Comparison of ENCODE assay signal across 8 cellular contexts in the genomic region with DNA sequence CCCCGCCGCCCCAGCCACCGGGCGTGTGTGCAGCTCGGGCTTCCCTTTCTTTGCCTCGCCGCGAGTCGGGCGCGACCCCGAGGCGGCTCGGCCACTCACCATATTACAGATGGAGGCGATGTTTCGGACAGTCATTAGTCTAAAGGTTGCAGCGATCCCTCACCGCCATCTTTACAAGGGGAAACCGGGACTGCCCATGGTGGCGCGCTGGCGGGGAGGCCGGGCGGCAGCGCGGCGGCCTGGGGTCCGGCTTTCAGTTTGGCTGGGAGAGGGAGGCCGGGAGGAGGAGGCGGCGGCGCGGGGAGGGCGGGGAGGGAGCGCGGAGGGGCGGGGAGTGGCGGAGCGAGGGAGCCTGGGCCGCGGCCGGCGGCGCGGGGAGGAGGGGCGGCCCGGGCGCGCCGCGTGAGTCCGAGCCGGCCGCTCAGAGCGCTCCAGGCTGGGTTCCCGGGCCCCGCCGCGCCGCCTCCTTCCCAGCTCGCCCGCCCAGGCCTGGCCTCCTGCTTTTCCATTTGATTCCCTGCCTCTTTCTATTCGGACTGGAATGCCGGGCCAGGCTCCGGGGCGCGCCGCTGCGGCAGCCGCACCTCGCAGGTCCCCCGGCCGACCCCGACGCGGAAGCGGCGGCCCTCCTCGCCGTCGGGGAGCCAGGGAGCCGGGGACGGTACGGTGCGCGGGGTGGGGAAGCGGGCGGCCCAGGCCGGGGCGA. TPM values are rescaled to one million over a fixed set of nuclear protein-coding genes. Genes with fewer than 3 reads are reported as not detected.
DNase-seq lines count a peak whose midpoint lies in the region; ATAC-seq, FAIRE-seq and TF ChIP-seq lines count a peak whose summit lies in the region.

A gene with protein sequence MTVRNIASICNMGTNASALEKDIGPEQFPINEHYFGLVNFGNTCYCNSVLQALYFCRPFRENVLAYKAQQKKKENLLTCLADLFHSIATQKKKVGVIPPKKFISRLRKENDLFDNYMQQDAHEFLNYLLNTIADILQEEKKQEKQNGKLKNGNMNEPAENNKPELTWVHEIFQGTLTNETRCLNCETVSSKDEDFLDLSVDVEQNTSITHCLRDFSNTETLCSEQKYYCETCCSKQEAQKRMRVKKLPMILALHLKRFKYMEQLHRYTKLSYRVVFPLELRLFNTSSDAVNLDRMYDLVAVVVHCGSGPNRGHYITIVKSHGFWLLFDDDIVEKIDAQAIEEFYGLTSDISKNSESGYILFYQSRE (minus strand): TSS at position 286 of the 706 bp plus-strand sequence. CDS start 151 bp downstream, at position 135.

- H3K27me3 Mint-ChIP-seq in activated CD4-positive, alpha-beta T cell treated with anti-CD3 and anti-CD28 coated beads, Interleukin-2, amount 10 ng/mL, durations not matched to agents 24 days and 14 days: peaks cover 15% of the 10 kb centered on the region

- TF ChIP-seq CTCF in HepG2 (CRISPR knock-in tag; IDR thresholded peaks at IDR 0.05): 0 out of 2 replicates have a peak, but pooled peaks have one; percentile 9

- H3K9me3 ChIP-seq in HepG2 (ENCODE audit: low read length): peaks cover 8% of the 10 kb centered on the region

- H3K4me1 ChIP-seq in HepG2 (ENCODE audit: insufficient read depth, low read length): peaks cover 43% of the 10 kb centered on the region

- H3K27ac Mint-ChIP-seq in activated CD4-positive, alpha-beta T cell treated with anti-CD3 and anti-CD28 coated beads, Interleukin-2, amount 10 ng/mL, durations not matched to agents 24 days and 14 days: peak within 1 kb of the TSS; percentile 80

- intact Hi-C loops in activated CD4-positive, alpha-beta T cell treated with anti-CD3 and anti-CD28 coated beads, Interleukin-2, amount 10 ng/mL, durations not matched to agents 24 days and 14 days (cut with micrococcal nuclease): loop anchor here (1.0 to 5.0 kb wide), 3 partner anchors 53 to 817 kb away; a partner anchor contains a TSS
- intact Hi-C loops in HepG2 (cut with micrococcal nuclease; ENCODE audit: unreplicated experiment): loop anchor here (2.0 kb wide), 2 partner anchors 54 to 290 kb away; no protein-coding TSS in a partner anchor

- ATAC-seq in GM18511 (IDR thresholded peaks at IDR 0.05; ENCODE audit: unreplicated experiment) (peak; percentile 87), HG02970 (IDR thresholded peaks at IDR 0.05; ENCODE audit: low FRiP score, unreplicated experiment) (peak; percentile 75), HepG2 (peak; percentile 92)

- H3K79me2 ChIP-seq in HepG2 (ENCODE audit: insufficient read depth, low read length): peaks cover 15% of the 10 kb centered on the region

- H3K4me3 Mint-ChIP-seq in activated CD4-positive, alpha-beta T cell treated with anti-CD3 and anti-CD28 coated beads, Interleukin-2, amount 10 ng/mL, durations not matched to agents 24 days and 14 days: peak within 1 kb of the TSS; percentile 86

- FAIRE-seq in HepG2 (lab: Jason Lieb, UNC): no peak

- peaks cover 12% of the 10 kb centered on the region for H3K36me3 Mint-ChIP-seq in activated CD4-positive, alpha-beta T cell treated with anti-CD3 and anti-CD28 coated beads, Interleukin-2, amount 10 ng/mL, durations not matched to agents 24 days and 14 days (ENCODE audit: low read depth)

- in situ Hi-C loops in HepG2 (cut with HindIII; ENCODE audit: extremely low pct_ligation_motif_present, low pct_unique_long_range_greater_than_20kb): no loop called here

- peaks cover 19% of the 10 kb centered on the region for H3K4me1 Mint-ChIP-seq in activated CD4-positive, alpha-beta T cell treated with anti-CD3 and anti-CD28 coated beads, Interleukin-2, amount 10 ng/mL, durations not matched to agents 24 days and 14 days

- no peaks in the 10 kb centered on the region for H3K9me3 Mint-ChIP-seq in activated CD4-positive, alpha-beta T cell treated with anti-CD3 and anti-CD28 coated beads, Interleukin-2, amount 10 ng/mL, durations not matched to agents 24 days and 14 days

- peak; percentile 92 for DNase-seq in AG08395 (ENCODE audit: low spot score)
- peak; percentile 65 for DNase-seq in NCI-H2196 (lab: John Stamatoyannopoulos, UW; ENCODE audit: unreplicated experiment)
- peak; percentile 83 for DNase-seq in activated CD4-positive, alpha-beta T cell treated with anti-CD3 and anti-CD28 coated beads, Interleukin-2, amount 10 ng/mL, durations not matched to agents 24 days and 14 days
- DNase-seq in dermis blood vessel endothelial cell: peak; percentile 76
- peak; percentile 44 for DNase-seq in HepG2 (ENCODE audit: low spot score)
- peak; percentile 61 for DNase-seq in stimulated activated CD4-positive, alpha-beta T cell treated with anti-CD3 and anti-CD28 coated beads, Interleukin-4, amount 100 ng/mL, for 1 hour

- H3K27ac ChIP-seq in HepG2 (ENCODE audit: extremely low read length, insufficient read depth, low read length): peak within 1 kb of the TSS; percentile 78

- no peaks in the 10 kb centered on the region for H3K36me3 ChIP-seq in HepG2 (replicated peaks in 1 of 2; ENCODE audit: control insufficient read depth in 1 of 2, insufficient read depth in 2 of 2, low read length in 2 of 2)

- H3K4me3 ChIP-seq in HepG2 (replicated peaks in 1 of 3; ENCODE audit: insufficient read depth in 1 of 3, low read depth in 2 of 3, low read length in 3 of 3): peak within 1 kb of the TSS; percentile 69 to 87 (median 79)

- TF ChIP-seq EP300 in HepG2 (IDR thresholded peaks at IDR 0.05; ENCODE audit: low read depth in 2 of 2, low read length in 2 of 2) (no peak), HepG2 (CRISPR knock-in tag; IDR thresholded peaks at IDR 0.05; ENCODE audit: borderline replicate concordance) (no peak)

- H4K20me1 ChIP-seq in HepG2 (ENCODE audit: insufficient read depth, low read length): no peaks in the 10 kb centered on the region

- peak within 1 kb of the TSS; percentile 90 for H3K9ac ChIP-seq in HepG2 (ENCODE audit: insufficient read depth, low read depth, low read length)

- TF ChIP-seq RAD21 in HepG2 (CRISPR knock-in tag; IDR thresholded peaks at IDR 0.05): no peak

- WGBS in HepG2 (ENCODE audit: low lambda C conversion rate): no CpG with 5 or more reads among the region's 90 CpGs

- peak within 1 kb of the TSS; percentile 96 for H3K4me2 ChIP-seq in HepG2 (ENCODE audit: low read depth, low read length)

- no peaks in the 10 kb centered on the region; a peak in 1 of 5 replicates for H3K27me3 ChIP-seq in HepG2 (ENCODE audit: control insufficient read depth in 1 of 2, insufficient read depth in 2 of 2, low read length in 2 of 2)

- CTCF ChIA-PET in HepG2 (lab: Yijun Ruan, JAX; ENCODE audit: low intra/inter-chr PET ratio, low total read pairs): no interaction called here

- TF ChIP-seq POLR2A in HepG2 (IDR thresholded peaks at IDR 0.05; ENCODE audit: insufficient read depth in 1 of 2, low read depth in 2 of 2, low read length in 2 of 2): peak; percentile 51 to 55

- no TSS peak for BruUV-seq in HepG2 (replicated peaks; lab: Mats Ljungman, UMichigan)

- POLR2A ChIA-PET in HepG2 (lab: Yijun Ruan, JAX): interaction anchor here (1.5 to 7.0 kb wide), 3 partner anchors 54 to 816 kb away, joined by 5 to 74 read pairs (median 6); a partner anchor contains a TSS

- H2AFZ ChIP-seq in HepG2 (ENCODE audit: low read length): no peak within 1 kb of the TSS

RNA-seq across cellular contexts. Expression of the gene that starts here (rescaled TPM):
- total RNA-seq in activated CD4-positive, alpha-beta T cell treated with anti-CD3 and anti-CD28 coated beads, Interleukin-2, amount 10 ng/mL, durations not matched to agents 24 days and 14 days: 8.4 and 10.2 TPM in 2 replicates
- total RNA-seq in dermis blood vessel endothelial cell: 15.3 and 18.5 TPM in 2 replicates
- total RNA-seq in HepG2 (2016; rRNA removed; fragmentation: Illumina TruSeq; extraction: Trizol): 17.4 and 26.4 TPM in 2 replicates
- total RNA-seq in HepG2 (2016; cell fraction: cytosol; rRNA removed; fragmentation: Illumina TruSeq; extraction: Trizol; ENCODE audit: low read depth): 13.4 and 18.0 TPM in 2 replicates
- 17.2 and 24.3 TPM in 2 replicates for total RNA-seq in HepG2 (2016; cell fraction: insoluble cytoplasmic fraction; rRNA removed; fragmentation: Illumina TruSeq; extraction: Trizol)
- total RNA-seq in HepG2 (2016; cell fraction: membrane; rRNA removed; fragmentation: Illumina TruSeq; extraction: Trizol): 15.8 and 18.5 TPM in 2 replicates
- total RNA-seq in HepG2 (2016; cell fraction: nucleus; rRNA removed; fragmentation: Illumina TruSeq; extraction: Trizol): 17.2 and 20.2 TPM in 2 replicates
- 4.7 and 6.2 TPM in 2 replicates for polyA plus RNA-seq in HepG2 (2011; rRNA removed)
- polyA plus RNA-seq in HepG2 (2011; cell fraction: cytosol; rRNA removed): 1.8 and 3.0 TPM in 2 replicates
- polyA plus RNA-seq in HepG2 (2011; cell fraction: nucleus; rRNA removed): 3.3 and 4.9 TPM in 2 replicates
- 6.5 and 6.7 TPM in 2 replicates for polyA plus RNA-seq in HepG2 (2012)
- 2.4 and 3.1 TPM in 2 replicates for polyA plus RNA-seq in HepG2 (2016; cell fraction: cytosol; fragmentation: Illumina TruSeq; extraction: Trizol; ENCODE audit: low read depth)
- polyA plus RNA-seq in HepG2 (2016; cell fraction: insoluble cytoplasmic fraction; fragmentation: Illumina TruSeq; extraction: Trizol; ENCODE audit: low read depth): 20.5 and 22.2 TPM in 2 replicates
- 8.3 and 9.5 TPM in 2 replicates for polyA plus RNA-seq in HepG2 (2016; cell fraction: membrane; fragmentation: Illumina TruSeq; extraction: Trizol; ENCODE audit: low read depth)
- 11.7 and 13.2 TPM in 2 replicates for polyA plus RNA-seq in HepG2 (2016; cell fraction: nucleus; fragmentation: Illumina TruSeq; extraction: Trizol; ENCODE audit: insufficient read depth, low read depth)
- 11.6 and 14.8 TPM in 2 replicates for polyA minus RNA-seq in HepG2 (2011; rRNA and poly(A)+ RNA removed; ENCODE audit: low replicate concordance)
- 5.8 and 9.0 TPM in 2 replicates for polyA minus RNA-seq in HepG2 (2011; cell fraction: cytosol; rRNA and poly(A)+ RNA removed)
- polyA minus RNA-seq in HepG2 (2011; cell fraction: nucleus; rRNA and poly(A)+ RNA removed): 15.5 and 18.4 TPM in 2 replicates

Comparison
In these comparisons a context has a peak if more than half of its experiments do, and no peak if none do; other contexts are left out.
1. Peak in every context shown above with its lines: DNase-seq, ATAC-seq, H3K4me3 ChIP-seq and H3K27ac ChIP-seq.